ENCODE assay signal across 17 cellular contexts in the genomic region with DNA sequence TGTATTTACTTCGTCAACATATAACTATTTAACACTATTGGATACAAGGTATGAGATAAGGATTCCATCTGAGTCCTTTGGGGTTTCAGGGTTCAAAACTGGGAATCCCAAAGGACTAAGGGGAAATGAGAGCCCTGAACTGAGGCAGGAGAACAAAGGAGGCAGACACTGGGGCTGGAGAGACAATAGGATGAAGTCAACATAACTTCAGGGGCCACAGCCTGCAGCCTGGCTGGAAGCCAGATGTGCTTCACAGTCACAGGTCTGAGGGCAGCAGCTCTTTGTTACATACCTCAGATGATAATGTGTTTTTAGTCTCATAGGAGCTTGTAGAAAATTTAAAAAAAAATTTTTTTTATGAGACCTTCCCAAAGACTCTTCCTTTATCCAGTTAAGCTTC.
DNase-seq lines count a peak whose midpoint lies in the region; ATAC-seq, FAIRE-seq and TF ChIP-seq lines count a peak whose summit lies in the region.
"Had no signal": no experiment of that assay in that cellular context is flagged by ENCODE, and none has a peak within 500 bp of the region (broad histone marks: within the 10 kb centered on the region; RNA-seq: fewer than 3 reads in every experiment).

No MANE protein-coding gene starts in this region.

- H2AFZ ChIP-seq in GM23248: no peak overlapping the region

- H3K36me3 ChIP-seq in endodermal cell (ENCODE audit: control insufficient read depth, insufficient read depth, low read length) (peaks cover 16% of the 10 kb centered on the region), GM23248 (ENCODE audit: low read depth) (no peaks in the 10 kb centered on the region)
- H3K36me3 ChIP-seq: gastrocnemius medialis, transverse colon had no signal

- WGBS in endodermal cell (ENCODE audit: insufficient coverage in 1 of 2, insufficient read length in 1 of 2), 2 experiments: no CpG with 5 or more reads among the region's 1 CpG
- WGBS in GM23248 (ENCODE audit: low coverage in 1 of 2, low lambda C conversion rate in 2 of 2, missing lambda C conversion rate in 2 of 2), 2 experiments: 100% methylated on average over 1 of the region's 1 CpG

- H3K36me3 Mint-ChIP-seq in endodermal cell (ENCODE audit: low read depth): peaks cover 35% of the 10 kb centered on the region
- peaks cover 12 to 32% of the 10 kb centered on the region in 2 donors for H3K36me3 Mint-ChIP-seq in stimulated activated naive B cell treated with anti-CD40 and anti-IgM and Interleukin-4, amounts not matched to agents 10 μg/mL and 1 μg/mL and 100 μg/mL, for 72 hours

- no peak overlapping the region for H3K4me2 ChIP-seq in GM23248 (ENCODE audit: unreplicated experiment)

- H3K79me2 ChIP-seq in GM23248 (ENCODE audit: insufficient read depth): no peaks in the 10 kb centered on the region

- no peaks in the 10 kb centered on the region for H3K4me1 Mint-ChIP-seq in endodermal cell
- H3K4me1 Mint-ChIP-seq in stimulated activated naive B cell treated with anti-CD40 and anti-IgM and Interleukin-4, amounts not matched to agents 10 μg/mL and 1 μg/mL and 100 μg/mL, for 72 hours: no peaks in the 10 kb centered on the region

- no peaks in the 10 kb centered on the region for H3K27me3 ChIP-seq in endodermal cell (ENCODE audit: control insufficient read depth, insufficient read depth, low read length, poor library complexity, severe bottlenecking)
- no peaks in the 10 kb centered on the region for H3K27me3 ChIP-seq in GM23248 (replicated peaks; ENCODE audit: insufficient read depth)
- H3K27me3 ChIP-seq: gastrocnemius medialis, transverse colon had no signal

- H3K4me3 ChIP-seq in endodermal cell (ENCODE audit: low read length) (no peak overlapping the region), GM23248 (no peak overlapping the region)
- H3K4me3 ChIP-seq: gastrocnemius medialis, transverse colon had no signal

- H3K27me3 Mint-ChIP-seq in endodermal cell (ENCODE audit: insufficient read depth): no peaks in the 10 kb centered on the region
- no peaks in the 10 kb centered on the region for H3K27me3 Mint-ChIP-seq in stimulated activated naive B cell treated with anti-CD40 and anti-IgM and Interleukin-4, amounts not matched to agents 10 μg/mL and 1 μg/mL and 100 μg/mL, for 72 hours
- H3K27me3 Mint-ChIP-seq: activated naive CD8-positive, alpha-beta T cell had no signal

- H3K9ac ChIP-seq in endodermal cell (ENCODE audit: extremely low read depth, low read length, poor library complexity, severe bottlenecking) (no peak overlapping the region), GM23248 (no peak overlapping the region)

- no peaks in the 10 kb centered on the region for H3K9me3 Mint-ChIP-seq in endodermal cell
- no peaks in the 10 kb centered on the region for H3K9me3 Mint-ChIP-seq in stimulated activated naive B cell treated with anti-CD40 and anti-IgM and Interleukin-4, amounts not matched to agents 10 μg/mL and 1 μg/mL and 100 μg/mL, for 72 hours
- H3K9me3 Mint-ChIP-seq: immature natural killer cell had no signal

- H3K9me3 ChIP-seq in endodermal cell (ENCODE audit: control insufficient read depth, low read length) (no peaks in the 10 kb centered on the region), GM23248 (ENCODE audit: low read depth) (no peaks in the 10 kb centered on the region)
- H3K9me3 ChIP-seq: gastrocnemius medialis, transverse colon had no signal

- H3K9me2 ChIP-seq in GM23248 (ENCODE audit: insufficient read depth): no peaks in the 10 kb centered on the region

- DNase-seq in left ventricle myocardium superior (peak; percentile 53), Right ventricle myocardium inferior (ENCODE audit: missing footprints) (no peak), NCI-H69 (lab: John Stamatoyannopoulos, UW) (peak; percentile 81), endodermal cell (no peak), GM23248 (no peak), frontal cortex (ENCODE audit: low spot score in 2 of 2) (no peak)
- no peak for DNase-seq in stimulated activated naive B cell treated with anti-CD40 and anti-IgM and Interleukin-4, amounts not matched to agents 10 μg/mL and 1 μg/mL and 100 μg/mL, for 72 hours
- DNase-seq: activated CD4-positive, alpha-beta T cell treated with anti-CD3 and anti-CD28 coated beads, Interleukin-2, amount 50 U/mL, for 1 hour; activated T-cell treated with anti-CD3 and anti-CD28 coated beads, Interleukin-2, amount 50 U/mL, for 1 hour; gastrocnemius medialis; immature natural killer cell; transverse colon had no signal

- no peak for FAIRE-seq in frontal cortex (lab: Jason Lieb, UNC)
- FAIRE-seq: bronchial epithelial cell, D721Med, H1 had no signal

- ATAC-seq in left ventricle myocardium superior: no peak
- ATAC-seq in Right ventricle myocardium inferior: no peak
- no peak for ATAC-seq in stimulated activated naive B cell treated with anti-CD40 and anti-IgM and Interleukin-4, amounts not matched to agents 10 μg/mL and 1 μg/mL and 100 μg/mL, for 72 hours (replicated peaks)
- no peak for ATAC-seq in GM21737 (IDR thresholded peaks at IDR 0.05; ENCODE audit: unreplicated experiment)
- ATAC-seq: gastrocnemius medialis had no signal

- no peak overlapping the region for H3K27ac ChIP-seq in endodermal cell (ENCODE audit: low read depth, low read length)
- H3K27ac ChIP-seq in GM23248: no peak overlapping the region
- H3K27ac ChIP-seq: gastrocnemius medialis, transverse colon had no signal

- H3K4me1 ChIP-seq in endodermal cell (ENCODE audit: control insufficient read depth, insufficient read depth, low read length) (no peaks in the 10 kb centered on the region), GM23248 (ENCODE audit: insufficient read depth) (no peaks in the 10 kb centered on the region)
- H3K4me1 ChIP-seq: gastrocnemius medialis, transverse colon had no signal

- H3F3A ChIP-seq in GM23248 (ENCODE audit: insufficient read depth): no peaks in the 10 kb centered on the region

- TF ChIP-seq CTCF in endodermal cell (conservative IDR thresholded peaks at IDR 0.05): no peak

- H4K20me1 ChIP-seq in GM23248 (ENCODE audit: insufficient read depth): no peaks in the 10 kb centered on the region

- peak overlapping the region; percentile 72 for H3K27ac Mint-ChIP-seq in endodermal cell
- no peak overlapping the region for H3K27ac Mint-ChIP-seq in stimulated activated naive B cell treated with anti-CD40 and anti-IgM and Interleukin-4, amounts not matched to agents 10 μg/mL and 1 μg/mL and 100 μg/mL, for 72 hours
- H3K27ac Mint-ChIP-seq: activated naive CD8-positive, alpha-beta T cell had no signal

- H3K4me3 Mint-ChIP-seq in endodermal cell: no peak overlapping the region
- H3K4me3 Mint-ChIP-seq in stimulated activated naive B cell treated with anti-CD40 and anti-IgM and Interleukin-4, amounts not matched to agents 10 μg/mL and 1 μg/mL and 100 μg/mL, for 72 hours: no peak overlapping the region
- H3K4me3 Mint-ChIP-seq: activated naive CD8-positive, alpha-beta T cell; immature natural killer cell had no signal

- intact Hi-C loops in left ventricle myocardium superior (cut with micrococcal nuclease): no loop called here
- intact Hi-C loops in Right ventricle myocardium inferior (cut with DNase I): no loop called here

- in situ Hi-C loops in GM23248 (cut with MboI): loop anchor here (10.0 kb wide), 1 partner anchor 130 kb away; no protein-coding TSS in a partner anchor

Comparison
In these comparisons a context has a peak if more than half of its experiments do, and no peak if none do; other contexts are left out.
1. DNase-seq: peak in left ventricle myocardium superior (single experiment) and NCI-H69 (single experiment); none in Right ventricle myocardium inferior (single experiment), endodermal cell (single experiment), GM23248 (single experiment), stimulated activated naive B cell treated with anti-CD40 and anti-IgM and Interleukin-4, amounts not matched to agents 10 μg/mL and 1 μg/mL and 100 μg/mL, for 72 hours (single experiment) and frontal cortex (0 of 2).